Comparison of ENCODE assay signal across 9 cellular contexts in genomic region chr17:41813039-41813680, GRCh38. TPM values are rescaled to one million over a fixed set of nuclear protein-coding genes. Genes with fewer than 3 reads are reported as not detected.
A peak's percentile ranks its signal among the peaks of the same experiment; 100 is the strongest.
DNase-seq lines count a peak whose midpoint lies in the region; TF ChIP-seq lines count a peak whose summit lies in the region.
"Had no signal": no experiment of that assay in that cellular context is flagged by ENCODE, and none has a peak within 500 bp of the region (broad histone marks: within the 10 kb centered on the region; RNA-seq: fewer than 3 reads in every experiment).

No MANE protein-coding gene starts in this region.

- no peaks in the 10 kb centered on the region for H3K27me3 Mint-ChIP-seq in activated naive CD4-positive, alpha-beta T cell treated with anti-CD3 and anti-CD28 coated beads, Interleukin-2, amount 50 U/mL, for 24 hours
- H3K27me3 Mint-ChIP-seq in type B pancreatic cell: no peaks in the 10 kb centered on the region

- H3K4ac ChIP-seq in mesendoderm (ENCODE audit: low read depth, low read length): peak overlapping the region; percentile 60

- no peak for DNase-seq in activated naive CD4-positive, alpha-beta T cell treated with Interleukin-2 at 50 U/mL for 16 hours
- DNase-seq in brain microvascular endothelial cell (no peak), mesendoderm (no peak), type B pancreatic cell (ENCODE audit: extremely low spot score, unreplicated experiment) (no peak), islet precursor cell (no peak), activated gamma-delta T cell (lab: John Stamatoyannopoulos, UW) (no peak), posterior cingulate gyrus (no peak)

- peaks cover 30% of the 10 kb centered on the region for H3K79me2 ChIP-seq in mesendoderm (ENCODE audit: control insufficient read depth, insufficient read depth, low read length)

- H2BK15ac ChIP-seq in mesendoderm (replicated peaks; ENCODE audit: low read depth): no peak overlapping the region

- H2AK5ac ChIP-seq in mesendoderm (ENCODE audit: low read length): peak overlapping the region; percentile 75

- peak overlapping the region; percentile 93 for H3K18ac ChIP-seq in mesendoderm (ENCODE audit: low read length)

- H3K4me1 Mint-ChIP-seq in activated naive CD4-positive, alpha-beta T cell treated with anti-CD3 and anti-CD28 coated beads, Interleukin-2, amount 50 U/mL, for 24 hours: peaks cover 26% of the 10 kb centered on the region
- peaks cover 18% of the 10 kb centered on the region for H3K4me1 Mint-ChIP-seq in type B pancreatic cell (ENCODE audit: unreplicated experiment)

- H3K79me1 ChIP-seq in mesendoderm (ENCODE audit: low read length): peaks cover 19% of the 10 kb centered on the region

- no peaks in the 10 kb centered on the region for H3K9me3 Mint-ChIP-seq in activated naive CD4-positive, alpha-beta T cell treated with anti-CD3 and anti-CD28 coated beads, Interleukin-2, amount 50 U/mL, for 24 hours
- no peaks in the 10 kb centered on the region for H3K9me3 Mint-ChIP-seq in type B pancreatic cell
- H3K9me3 Mint-ChIP-seq: dendritic cell treated with granulocyte-macrophage colony-stimulating factor and Interleukin-4, amounts not matched to agents 40 ng/mL and 50 ng/mL, for 4 days had no signal

- H3K27me3 ChIP-seq in brain microvascular endothelial cell (replicated peaks) (no peaks in the 10 kb centered on the region), mesendoderm (ENCODE audit: insufficient read depth, low read length, poor library complexity) (no peaks in the 10 kb centered on the region)

- H3K56ac ChIP-seq in mesendoderm (ENCODE audit: low read length): peak overlapping the region; percentile 91

- no CpG with 5 or more reads among the region's 20 CpGs for WGBS in mesendoderm (ENCODE audit: extremely low coverage, insufficient coverage, low lambda C conversion rate)

- H3K4me2 ChIP-seq in mesendoderm (ENCODE audit: low read length): peak overlapping the region; percentile 95

- TF ChIP-seq CTCF in brain microvascular endothelial cell (IDR thresholded peaks at IDR 0.05; ENCODE audit: low read depth, low read length, missing control alignments) (no peak), type B pancreatic cell (conservative IDR thresholded peaks at IDR 0.05) (no peak)

- peaks cover 6% of the 10 kb centered on the region for H3K4me1 ChIP-seq in mesendoderm (ENCODE audit: control insufficient read depth, low read depth, low read length)

- peak overlapping the region; percentile 37 for H3K4me3 Mint-ChIP-seq in activated naive CD4-positive, alpha-beta T cell treated with anti-CD3 and anti-CD28 coated beads, Interleukin-2, amount 50 U/mL, for 24 hours
- H3K4me3 Mint-ChIP-seq in type B pancreatic cell: peak overlapping the region; percentile 99

- H2BK5ac ChIP-seq in mesendoderm (ENCODE audit: low read length): peak overlapping the region; percentile 65

- no peak overlapping the region for H4K5ac ChIP-seq in mesendoderm (ENCODE audit: low read length)

- H3K4me3 ChIP-seq in brain microvascular endothelial cell (ENCODE audit: low read depth, low read length): peak overlapping the region; percentile 85
- peak overlapping the region; percentile 74 for H3K4me3 ChIP-seq in mesendoderm (ENCODE audit: low read length)

- H3K27ac ChIP-seq in brain microvascular endothelial cell (peak overlapping the region; percentile 63), mesendoderm (ENCODE audit: low read depth, low read length) (peak overlapping the region; percentile 95)

- in situ Hi-C loops in brain microvascular endothelial cell (cut with HindIII; ENCODE audit: low pct_ligation_motif_present, low sequenced_read_pairs): no loop called here

- H3K36me3 ChIP-seq in brain microvascular endothelial cell (replicated peaks) (peaks cover 11% of the 10 kb centered on the region), mesendoderm (ENCODE audit: control insufficient read depth, insufficient read depth, low read length) (peaks cover 6% of the 10 kb centered on the region)

- no peak overlapping the region for H4K8ac ChIP-seq in mesendoderm (ENCODE audit: low read depth, low read length)

- H3K36me3 Mint-ChIP-seq in activated naive CD4-positive, alpha-beta T cell treated with anti-CD3 and anti-CD28 coated beads, Interleukin-2, amount 50 U/mL, for 24 hours: no peaks in the 10 kb centered on the region
- peaks cover 3% of the 10 kb centered on the region for H3K36me3 Mint-ChIP-seq in type B pancreatic cell

- peak overlapping the region; percentile 73 for H3K23ac ChIP-seq in mesendoderm (ENCODE audit: low read length)

- intact Hi-C loops in posterior cingulate gyrus (cut with DNase I): no loop called here

- peak overlapping the region; percentile 89 for H3K9ac ChIP-seq in mesendoderm (ENCODE audit: low read length)

- H2BK120ac ChIP-seq in mesendoderm (ENCODE audit: low read depth, low read length): peak overlapping the region; percentile 78

- peak overlapping the region; percentile 3 for H3K27ac Mint-ChIP-seq in activated naive CD4-positive, alpha-beta T cell treated with anti-CD3 and anti-CD28 coated beads, Interleukin-2, amount 50 U/mL, for 24 hours
- peak overlapping the region; percentile 94 for H3K27ac Mint-ChIP-seq in type B pancreatic cell
- H3K27ac Mint-ChIP-seq: dendritic cell treated with granulocyte-macrophage colony-stimulating factor and Interleukin-4, amounts not matched to agents 40 ng/mL and 50 ng/mL, for 4 days had no signal

RNA-seq across cellular contexts. Expression of gene FKBP10, which starts 0.4 kb away (rescaled TPM):
- polyA plus RNA-seq in mesendoderm (2013, experiment 1 of 2): 113 TPM
- 114 TPM for polyA plus RNA-seq in mesendoderm (2013, experiment 2 of 2)
- total RNA-seq in type B pancreatic cell (ENCODE audit: low replicate concordance): 54.3 and 249 TPM in 2 replicates

RNA-seq across cellular contexts. Expression of gene P3H4, which starts 1.4 kb away (rescaled TPM):
- 16.0 TPM for polyA plus RNA-seq in mesendoderm (2013, experiment 1 of 2)
- 15.3 TPM for polyA plus RNA-seq in mesendoderm (2013, experiment 2 of 2)
- 24.7 and 50.5 TPM in 2 replicates for total RNA-seq in type B pancreatic cell (ENCODE audit: low replicate concordance)

RNA-seq across cellular contexts. Expression of gene NT5C3B, which starts 22.9 kb away (rescaled TPM):
- 57.5 TPM for polyA plus RNA-seq in mesendoderm (2013, experiment 1 of 2)
- 59.6 TPM for polyA plus RNA-seq in mesendoderm (2013, experiment 2 of 2)
- 46.0 and 74.8 TPM in 2 replicates for total RNA-seq in type B pancreatic cell (ENCODE audit: low replicate concordance)

RNA-seq across cellular contexts. Expression of gene KLHL10, which starts 24.5 kb away (rescaled TPM):
- 0.18 TPM for polyA plus RNA-seq in mesendoderm (2013, experiment 1 of 2)
- 0.13 TPM for polyA plus RNA-seq in mesendoderm (2013, experiment 2 of 2)
- total RNA-seq in type B pancreatic cell (ENCODE audit: low replicate concordance): 0.24 TPM in 1 of 2 replicates, not detected in the other

RNA-seq across cellular contexts. Expression of gene JUP, which starts 26.6 kb away (rescaled TPM):
- polyA plus RNA-seq in mesendoderm (2013, experiment 1 of 2): 101 TPM
- 98.0 TPM for polyA plus RNA-seq in mesendoderm (2013, experiment 2 of 2)
- total RNA-seq in type B pancreatic cell (ENCODE audit: low replicate concordance): 169 and 505 TPM in 2 replicates
